ENCODE assay signal across 15 cellular contexts in genomic region chr17:33779399-33779697, GRCh38.
"Had no signal": no experiment of that assay in that cellular context is flagged by ENCODE, and none has a peak within 500 bp of the region (broad histone marks: within the 10 kb centered on the region; RNA-seq: fewer than 3 reads in every experiment).

No MANE protein-coding gene starts in this region.

- H3K4me3 ChIP-seq: esophagus muscularis mucosa, gastroesophageal sphincter, heart left ventricle, left ventricle myocardium inferior, tibial artery had no signal

- H3K27ac ChIP-seq: esophagus muscularis mucosa, gastroesophageal sphincter, heart left ventricle, left ventricle myocardium inferior, tibial artery, WERI-Rb-1 had no signal

- H3K9me3 Mint-ChIP-seq: activated naive CD8-positive, alpha-beta T cell treated with anti-CD3 and anti-CD28 coated beads for 36 hours had no signal

- DNase-seq: activated naive CD4-positive, alpha-beta T cell; amniotic stem cell; cortex of kidney; occipital lobe had no signal

- ATAC-seq: activated CD8-positive, alpha-beta memory T cell treated with anti-CD3 and anti-CD28 coated beads, Interleukin-2, amount 10 ng/mL, durations not matched to agents 7 days and 5 days; gastroesophageal sphincter; stimulated activated naive CD8-positive, alpha-beta T cell treated with anti-CD3 and anti-CD28 coated beads, Interleukin-15, Interleukin-2, amounts not matched to agents 100 U/mL and 50 U/mL, for 24 hours had no signal

- H3K36me3 Mint-ChIP-seq: activated CD8-positive, alpha-beta memory T cell treated with anti-CD3 and anti-CD28 coated beads, Interleukin-2, amount 10 ng/mL, durations not matched to agents 7 days and 5 days; activated naive CD8-positive, alpha-beta T cell treated with anti-CD3 and anti-CD28 coated beads for 36 hours; naive thymus-derived CD4-positive, alpha-beta T cell had no signal

- H3K9me3 ChIP-seq: esophagus muscularis mucosa, gastroesophageal sphincter, heart left ventricle, left ventricle myocardium inferior, tibial artery had no signal

- H3K27ac Mint-ChIP-seq: activated CD8-positive, alpha-beta memory T cell treated with anti-CD3 and anti-CD28 coated beads, Interleukin-2, amount 10 ng/mL, durations not matched to agents 7 days and 5 days; activated naive CD8-positive, alpha-beta T cell treated with anti-CD3 and anti-CD28 coated beads for 36 hours; naive thymus-derived CD4-positive, alpha-beta T cell; progenitor cell of endocrine pancreas had no signal

- H3K4me1 Mint-ChIP-seq: activated CD8-positive, alpha-beta memory T cell treated with anti-CD3 and anti-CD28 coated beads, Interleukin-2, amount 10 ng/mL, durations not matched to agents 7 days and 5 days; activated naive CD8-positive, alpha-beta T cell treated with anti-CD3 and anti-CD28 coated beads for 36 hours; naive thymus-derived CD4-positive, alpha-beta T cell had no signal

- H3K4me1 ChIP-seq: esophagus muscularis mucosa, heart left ventricle, left ventricle myocardium inferior, tibial artery had no signal

- H3K36me3 ChIP-seq: esophagus muscularis mucosa, gastroesophageal sphincter, heart left ventricle, left ventricle myocardium inferior, tibial artery, WERI-Rb-1 had no signal

- H3K4me3 Mint-ChIP-seq: activated CD8-positive, alpha-beta memory T cell treated with anti-CD3 and anti-CD28 coated beads, Interleukin-2, amount 10 ng/mL, durations not matched to agents 7 days and 5 days; activated naive CD8-positive, alpha-beta T cell treated with anti-CD3 and anti-CD28 coated beads for 36 hours; naive thymus-derived CD4-positive, alpha-beta T cell had no signal
